ENCODE assay signal across 8 cellular contexts in genomic region chr10:114042895-114043531, GRCh38. TPM values are rescaled to one million over a fixed set of nuclear protein-coding genes. Genes with fewer than 3 reads are reported as not detected.
A peak's percentile ranks its signal among the peaks of the same experiment; 100 is the strongest.
DNase-seq lines count a peak whose midpoint lies in the region; ATAC-seq and TF ChIP-seq lines count a peak whose summit lies in the region.

No MANE protein-coding gene starts in this region.

- no peaks in the 10 kb centered on the region for H3K36me3 Mint-ChIP-seq in CD4-positive, CD25-positive, alpha-beta regulatory T cell
- H3K36me3 Mint-ChIP-seq in osteocyte (ENCODE audit: unreplicated experiment), result no peaks in the 10 kb centered on the region

- no peaks in the 10 kb centered on the region for H3K36me3 ChIP-seq in CD4-positive, CD25-positive, alpha-beta regulatory T cell (ENCODE audit: control insufficient read depth, insufficient read depth, low read length)

- no peak for TF ChIP-seq EP300 in Ishikawa (IDR thresholded peaks at IDR 0.05; ENCODE audit: borderline replicate concordance)

- no peak for ATAC-seq in CD4-positive, CD25-positive, alpha-beta regulatory T cell (ENCODE audit: low read depth in 2 of 2)
- ATAC-seq in Right ventricle myocardium superior (ENCODE audit: poor library complexity), result peak; percentile 64

- TF ChIP-seq RAD21 in Ishikawa (IDR thresholded peaks at IDR 0.05; ENCODE audit: low read depth), result no peak

- peaks cover 0 to 3% (median 0%) of the 10 kb centered on the region in 7 donors for H3K9me3 Mint-ChIP-seq in CD4-positive, CD25-positive, alpha-beta regulatory T cell
- H3K9me3 Mint-ChIP-seq in osteocyte (ENCODE audit: unreplicated experiment), result no peaks in the 10 kb centered on the region

- no peak overlapping the region for H3K4me3 ChIP-seq in CD4-positive, CD25-positive, alpha-beta regulatory T cell (ENCODE audit: low read depth, low read length)

- H3K27ac ChIP-seq in CD4-positive, CD25-positive, alpha-beta regulatory T cell (ENCODE audit: insufficient read depth, low read length, poor library complexity, severe bottlenecking), result no peak overlapping the region

- peaks cover 19% of the 10 kb centered on the region for H3K4me1 ChIP-seq in CD4-positive, CD25-positive, alpha-beta regulatory T cell (ENCODE audit: control insufficient read depth, insufficient read depth, low read length, poor library complexity, severe bottlenecking)

- H3K9me3 ChIP-seq in CD4-positive, CD25-positive, alpha-beta regulatory T cell (ENCODE audit: control insufficient read depth in 2 of 2, low read length in 2 of 2), result no peaks in the 10 kb centered on the region

- intact Hi-C loops in Right ventricle myocardium superior (cut with DNase I), result loop anchor here (10.0 kb wide), 1 partner anchor 188 kb away; the partner anchor contains the start of genes DCLRE1A and NHLRC2

- peaks cover 48% of the 10 kb centered on the region for H3K27me3 ChIP-seq in CD4-positive, CD25-positive, alpha-beta regulatory T cell (ENCODE audit: control insufficient read depth, insufficient read depth, low read length)

- peaks cover 58% of the 10 kb centered on the region for H3K27me3 Mint-ChIP-seq in CD4-positive, CD25-positive, alpha-beta regulatory T cell
- H3K27me3 Mint-ChIP-seq in osteocyte (ENCODE audit: unreplicated experiment), result peaks cover 22% of the 10 kb centered on the region

- no peak for TF ChIP-seq CTCF in osteocyte (IDR thresholded peaks at IDR 0.05)

- H3K27ac Mint-ChIP-seq in CD4-positive, CD25-positive, alpha-beta regulatory T cell, result no peak overlapping the region
- H3K27ac Mint-ChIP-seq in osteocyte (ENCODE audit: unreplicated experiment), result peak overlapping the region; percentile 37

- H3K4me3 Mint-ChIP-seq in CD4-positive, CD25-positive, alpha-beta regulatory T cell, result peak overlapping the region in 3 of 4 donors; percentile 7 to 71 (median 70)
- peak overlapping the region; percentile 84 for H3K4me3 Mint-ChIP-seq in osteocyte (ENCODE audit: unreplicated experiment)

- H3K4me1 Mint-ChIP-seq in CD4-positive, CD25-positive, alpha-beta regulatory T cell, result peaks cover 0 to 21% (median 2%) of the 10 kb centered on the region in 4 donors
- peaks cover 16% of the 10 kb centered on the region for H3K4me1 Mint-ChIP-seq in osteocyte (ENCODE audit: unreplicated experiment)

- DNase-seq in CD4-positive, CD25-positive, alpha-beta regulatory T cell, result no peak
- DNase-seq in GM19238 (ENCODE audit: insufficient read length, low spot score) (peak; percentile 26), Right ventricle myocardium superior (peak; percentile 73), osteocyte (ENCODE audit: extremely low spot score, unreplicated experiment) (no peak), NCI-H446 (lab: John Stamatoyannopoulos, UW) (no peak), cortex of kidney (lab: John Stamatoyannopoulos, UW) (no peak)
- DNase-seq in activated CD8-positive, alpha-beta memory T cell treated with anti-CD3 and anti-CD28 coated beads, Interleukin-2, amount 50 U/mL, for 48 hours, result peak; percentile 58

TF ChIP-seq in Ishikawa, 13 proteins besides CTCF, POLR2A, EP300 and RAD21:
- TF ChIP-seq CREB1 (IDR thresholded peaks at IDR 0.05; ENCODE audit: low read depth) (no peak), TCF12 (IDR thresholded peaks at IDR 0.05; ENCODE audit: low read depth) (no peak), MAX (IDR thresholded peaks at IDR 0.05) (peak; percentile 9; the same call in 1 of the 2 replicates)

RNA-seq across cellular contexts. Expression of gene ADRB1, which starts 0.7 kb away (rescaled TPM):
- 0.17 TPM for total RNA-seq in CD4-positive, CD25-positive, alpha-beta regulatory T cell
- not detected for polyA plus RNA-seq in CD4-positive, CD25-positive, alpha-beta regulatory T cell
- total RNA-seq in Right ventricle myocardium superior, result 63.0 TPM
- total RNA-seq in osteocyte, result 0.68 and 0.97 TPM in 2 replicates

Comparison
In these comparisons a context has a peak if more than half of its experiments do, and no peak if none do; other contexts are left out.
1. DNase-seq: peak in GM19238 (single experiment), activated CD8-positive, alpha-beta memory T cell treated with anti-CD3 and anti-CD28 coated beads, Interleukin-2, amount 50 U/mL, for 48 hours (single experiment) and Right ventricle myocardium superior (single experiment); none in CD4-positive, CD25-positive, alpha-beta regulatory T cell (0 of 3), osteocyte (single experiment), NCI-H446 (0 of 2) and cortex of kidney (single experiment).
2. RNA of gene ADRB1, which starts 0.7 kb away (total RNA-seq): 63.0 TPM in Right ventricle myocardium superior (single experiment); 0.68 to 0.97 TPM in osteocyte and 0.17 TPM in CD4-positive, CD25-positive, alpha-beta regulatory T cell (single experiment); every median in the first group is over 10 times any median in the second.